Comparison of ENCODE assay signal across 16 cellular contexts in the genomic region with DNA sequence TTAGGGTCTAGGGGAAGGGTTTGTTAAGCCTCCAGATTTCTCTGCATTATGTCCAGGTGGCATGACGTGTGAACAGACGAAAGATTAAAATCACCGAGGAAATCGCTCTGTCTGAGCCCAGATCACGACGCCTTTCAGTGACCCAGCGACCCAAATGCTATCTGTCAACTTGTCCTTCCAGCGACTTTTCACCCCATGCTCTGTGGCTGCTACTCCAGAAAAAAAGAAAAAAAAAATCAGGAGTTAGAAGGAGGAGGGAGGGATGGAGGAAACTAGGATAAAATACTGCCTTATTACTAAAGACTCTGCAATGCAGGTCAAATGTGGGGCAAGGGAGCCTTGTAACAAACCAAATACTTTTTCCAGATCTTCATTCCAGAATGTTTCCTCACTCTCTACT.
DNase-seq lines count a peak whose midpoint lies in the region; ATAC-seq and TF ChIP-seq lines count a peak whose summit lies in the region.
"Had no signal": no experiment of that assay in that cellular context is flagged by ENCODE, and none has a peak within 500 bp of the region (broad histone marks: within the 10 kb centered on the region; RNA-seq: fewer than 3 reads in every experiment).

No MANE protein-coding gene starts in this region.

- no peaks in the 10 kb centered on the region for H3K79me2 ChIP-seq in fibroblast of lung (ENCODE audit: control insufficient read depth, insufficient read depth, low read length)

- TF ChIP-seq CTCF in HFFc6 (IDR thresholded peaks at IDR 0.05) (no peak), fibroblast of lung (conservative IDR thresholded peaks at IDR 0.05 in 1 of 2, IDR thresholded peaks at IDR 0.05 in 1 of 2; ENCODE audit: low read depth in 1 of 2, low read length in 2 of 2) (no peak)

- H3K9me3 Mint-ChIP-seq in HFFc6: no peaks in the 10 kb centered on the region

- no peaks in the 10 kb centered on the region for H3K4me1 ChIP-seq in fibroblast of lung (ENCODE audit: control insufficient read depth, extremely low read depth, insufficient read depth, low read length)

- H3K27ac ChIP-seq in fibroblast of lung (ENCODE audit: insufficient read depth, low read length): peak overlapping the region; percentile 22

- peak overlapping the region; percentile 37 for H2AFZ ChIP-seq in fibroblast of lung (ENCODE audit: low read length)

- H3K27me3 ChIP-seq in fibroblast of lung (ENCODE audit: control insufficient read depth, insufficient read depth, low read length): no peaks in the 10 kb centered on the region

- peak overlapping the region; percentile 66; the same call in 1 of the 2 replicates for H3K4me3 Mint-ChIP-seq in HFFc6
- H3K4me3 Mint-ChIP-seq: central memory CD8-positive, alpha-beta T cell; natural killer cell treated with Interleukin-12 subunit alpha and Interleukin-12 subunit beta and Interleukin-15 and Interleukin-18, amount 100 ng/mL, for 72 hours had no signal

- no peak overlapping the region for H3K9ac ChIP-seq in fibroblast of lung (ENCODE audit: insufficient read depth, low read length)

- no peak for ATAC-seq in GM18870 (IDR thresholded peaks at IDR 0.05; ENCODE audit: unreplicated experiment)
- ATAC-seq: HCT116; left lobe of liver; natural killer cell treated with Interleukin-12 subunit alpha and Interleukin-12 subunit beta and Interleukin-15 and Interleukin-18, amount 100 ng/mL, for 72 hours had no signal

- no peaks in the 10 kb centered on the region for H3K36me3 Mint-ChIP-seq in HFFc6 (ENCODE audit: low read depth)
- H3K36me3 Mint-ChIP-seq: natural killer cell treated with Interleukin-12 subunit alpha and Interleukin-12 subunit beta and Interleukin-15 and Interleukin-18, amount 100 ng/mL, for 72 hours had no signal

- H3K4me3 ChIP-seq in fibroblast of lung (replicated peaks in 1 of 4; ENCODE audit: control extremely low read depth in 1 of 4, insufficient read depth in 1 of 4, low read depth in 3 of 4, low read length in 4 of 4): no peak overlapping the region

- H3K4me1 Mint-ChIP-seq in HFFc6 (ENCODE audit: low read depth): peaks cover 25% of the 10 kb centered on the region
- H3K4me1 Mint-ChIP-seq: central memory CD8-positive, alpha-beta T cell had no signal

- H3K27me3 Mint-ChIP-seq in HFFc6 (ENCODE audit: insufficient read depth): peaks cover 5% of the 10 kb centered on the region; the same call in 1 of the 2 replicates
- H3K27me3 Mint-ChIP-seq: central memory CD8-positive, alpha-beta T cell; natural killer cell treated with Interleukin-12 subunit alpha and Interleukin-12 subunit beta and Interleukin-15 and Interleukin-18, amount 100 ng/mL, for 72 hours had no signal

- peak; percentile 22 for DNase-seq in AG08396 (ENCODE audit: low spot score)
- DNase-seq in HFFc6: peak; percentile 63
- peak; percentile 46 to 82 for DNase-seq in fibroblast of lung (ENCODE audit: low read depth in 2 of 2)
- DNase-seq in non-pigmented ciliary epithelial cell (ENCODE audit: low read depth): peak; percentile 18
- no peak for DNase-seq in germinal center (ENCODE audit: low spot score)
- DNase-seq in DMS 273 (lab: John Stamatoyannopoulos, UW; ENCODE audit: unreplicated experiment): no peak
- DNase-seq in cerebellar cortex (ENCODE audit: low spot score): no peak
- DNase-seq: activated CD8-positive, alpha-beta memory T cell treated with anti-CD3 and anti-CD28 coated beads for 24 hours; activated gamma-delta T cell; NCI-H1105; NCI-H446 treated with DMSO at 0.1 percent for 48 hours had no signal

- H3K4me2 ChIP-seq in fibroblast of lung (ENCODE audit: extremely low read depth, insufficient read depth, low read length): no peak overlapping the region

- H3K36me3 ChIP-seq in fibroblast of lung (ENCODE audit: control insufficient read depth, insufficient read depth, low read length): no peaks in the 10 kb centered on the region

- no peaks in the 10 kb centered on the region for H4K20me1 ChIP-seq in fibroblast of lung (ENCODE audit: control insufficient read depth, extremely low read depth, insufficient read depth, low read length)

- H3K27ac Mint-ChIP-seq in HFFc6: peak overlapping the region; percentile 88
- H3K27ac Mint-ChIP-seq: natural killer cell treated with Interleukin-12 subunit alpha and Interleukin-12 subunit beta and Interleukin-15 and Interleukin-18, amount 100 ng/mL, for 72 hours had no signal

- no peaks in the 10 kb centered on the region for H3K9me3 ChIP-seq in fibroblast of lung (ENCODE audit: control insufficient read depth, insufficient read depth, low read depth, low read length)

Comparison
In these comparisons a context has a peak if more than half of its experiments do, and no peak if none do; other contexts are left out.
1. DNase-seq: peak in AG08396 (single experiment), HFFc6 (single experiment), fibroblast of lung (2 of 2) and non-pigmented ciliary epithelial cell (single experiment); none in germinal center (single experiment), DMS 273 (single experiment) and cerebellar cortex (single experiment).